ENCODE assay signal across 8 cellular contexts in genomic region chr19:44212865-44213346, GRCh38. TPM values are rescaled to one million over a fixed set of nuclear protein-coding genes. Genes with fewer than 3 reads are reported as not detected.
A peak's percentile ranks its signal among the peaks of the same experiment; 100 is the strongest.
DNase-seq lines count a peak whose midpoint lies in the region; ATAC-seq and TF ChIP-seq lines count a peak whose summit lies in the region.

No MANE protein-coding gene starts in this region.

- intact Hi-C loops in dorsolateral prefrontal cortex (cut with DNase I), result loop anchor here in 1 of 2 donors (2.0 kb wide), 3 partner anchors 92 to 288 kb away; partner anchors contain the start of genes ZNF112, ZNF180 and ZNF235
- intact Hi-C loops in upper lobe of right lung (cut with DNase I), result no loop called here

- H2BK120ac ChIP-seq in mesendoderm (ENCODE audit: low read depth, low read length), result no peak overlapping the region

- peak overlapping the region; percentile 90 for H3K27ac ChIP-seq in HEK293 (ENCODE audit: extremely low read depth, low read depth, low read length)
- H3K27ac ChIP-seq in Peyer's patch, result peak overlapping the region; percentile 77 to 86 (median 80)
- H3K27ac ChIP-seq in dorsolateral prefrontal cortex, result peak overlapping the region in 58 of 59 donors; percentile 11 to 96 (median 88)
- no peak overlapping the region for H3K27ac ChIP-seq in mesendoderm (ENCODE audit: low read depth, low read length)
- H3K27ac ChIP-seq in upper lobe of right lung, result peak overlapping the region; percentile 85

- peak overlapping the region; percentile 31 for H3K4ac ChIP-seq in mesendoderm (ENCODE audit: low read depth, low read length)

- peak; percentile 14 for DNase-seq in DMS 273 treated with DMSO at 0.1 percent for 48 hours (lab: John Stamatoyannopoulos, UW)
- DNase-seq in Peyer's patch, result no peak
- peak in 2 of 10 donors; percentile 10 to 15 for DNase-seq in dorsolateral prefrontal cortex
- DNase-seq in mesendoderm, result peak; percentile 47
- DNase-seq in upper lobe of right lung, result no peak
- DNase-seq in central memory CD4-positive, alpha-beta T cell, result no peak
- DNase-seq in stimulated activated CD4-positive, alpha-beta T cell treated with anti-CD3 and anti-CD28 coated beads, Interleukin-2, amount 100 ng/mL, for 48 hours, result no peak

- peaks cover 3% of the 10 kb centered on the region for H3K79me1 ChIP-seq in mesendoderm (ENCODE audit: low read length)

- H4K8ac ChIP-seq in mesendoderm (ENCODE audit: low read depth, low read length), result no peak overlapping the region

- H2AK5ac ChIP-seq in mesendoderm (ENCODE audit: low read length), result no peak overlapping the region

- no peak for TF ChIP-seq POLR2A in Peyer's patch (IDR thresholded peaks at IDR 0.05)

- H3K4me3 ChIP-seq in HEK293 (ENCODE audit: low read depth, low read length) (peak overlapping the region; percentile 64), Peyer's patch (peak overlapping the region; percentile 57 to 92 (median 72)), dorsolateral prefrontal cortex (peak overlapping the region; percentile 68 to 100 (median 90)), mesendoderm (ENCODE audit: low read length) (peak overlapping the region; percentile 69), upper lobe of right lung (peak overlapping the region; percentile 90)

- H3K36me3 ChIP-seq in HEK293 (ENCODE audit: control insufficient read depth in 2 of 2, insufficient read depth in 1 of 2, low read length in 2 of 2), result peaks cover 26 to 69% of the 10 kb centered on the region in 2 experiments
- peaks cover 0 to 31% (median 0%) of the 10 kb centered on the region in 3 donors for H3K36me3 ChIP-seq in Peyer's patch
- H3K36me3 ChIP-seq in mesendoderm (ENCODE audit: control insufficient read depth, insufficient read depth, low read length), result peaks cover 2% of the 10 kb centered on the region
- peaks cover 22% of the 10 kb centered on the region for H3K36me3 ChIP-seq in upper lobe of right lung

- peak overlapping the region; percentile 92 for H3K18ac ChIP-seq in mesendoderm (ENCODE audit: low read length)

- no peaks in the 10 kb centered on the region for H3K79me2 ChIP-seq in mesendoderm (ENCODE audit: control insufficient read depth, insufficient read depth, low read length)

- no peak overlapping the region for H2BK5ac ChIP-seq in mesendoderm (ENCODE audit: low read length)

- POLR2A ChIA-PET in HEK293 (lab: Yijun Ruan, JAX), result interaction anchor here (0.5 to 4.5 kb wide), 46 partner anchors 11 to 1452 kb away, joined by 3 to 143 read pairs (median 6); partner anchors contain the start of genes IRGQ, PLAUR, ZNF112 and ZNF180

- H3K9me3 ChIP-seq in HEK293 (ENCODE audit: control insufficient read depth, insufficient read depth, low read depth, low read length), result peaks cover 24% of the 10 kb centered on the region
- no peaks in the 10 kb centered on the region for H3K9me3 ChIP-seq in Peyer's patch
- H3K9me3 ChIP-seq in upper lobe of right lung, result no peaks in the 10 kb centered on the region

- peak overlapping the region; percentile 76 for H3K56ac ChIP-seq in mesendoderm (ENCODE audit: low read length)

- TF ChIP-seq CTCF in HEK293 (tag by site-specific recombination; IDR thresholded peaks at IDR 0.05) (no peak), Peyer's patch (IDR thresholded peaks at IDR 0.05) (no peak), dorsolateral prefrontal cortex (IDR thresholded peaks at IDR 0.05 in 54 of 56, conservative IDR thresholded peaks at IDR 0.05 in 2 of 56; ENCODE audit: low read depth in 1 of 56, partially characterized antibody in 56 of 56) (no peak), upper lobe of right lung (IDR thresholded peaks at IDR 0.05) (no peak)

- H3K4me2 ChIP-seq in mesendoderm (ENCODE audit: low read length), result peak overlapping the region; percentile 46

- no peak overlapping the region for H4K5ac ChIP-seq in mesendoderm (ENCODE audit: low read length)

- H2BK15ac ChIP-seq in mesendoderm (replicated peaks; ENCODE audit: low read depth), result no peak overlapping the region

- H3K27me3 ChIP-seq in Peyer's patch, result no peaks in the 10 kb centered on the region
- no peaks in the 10 kb centered on the region for H3K27me3 ChIP-seq in dorsolateral prefrontal cortex
- no peaks in the 10 kb centered on the region for H3K27me3 ChIP-seq in mesendoderm (ENCODE audit: insufficient read depth, low read length, poor library complexity)
- no peaks in the 10 kb centered on the region for H3K27me3 ChIP-seq in upper lobe of right lung

- H3K9ac ChIP-seq in mesendoderm (ENCODE audit: low read length), result peak overlapping the region; percentile 62

- H3K4me1 ChIP-seq in HEK293 (ENCODE audit: control insufficient read depth, insufficient read depth, low read length) (peaks cover 36% of the 10 kb centered on the region), Peyer's patch (peaks cover 0 to 9% (median 0%) of the 10 kb centered on the region in 4 donors), mesendoderm (ENCODE audit: control insufficient read depth, low read depth, low read length) (no peaks in the 10 kb centered on the region), upper lobe of right lung (peaks cover 8% of the 10 kb centered on the region)

- no CpG with 5 or more reads among the region's 15 CpGs for WGBS in mesendoderm (ENCODE audit: extremely low coverage, insufficient coverage, low lambda C conversion rate)

- CTCF ChIA-PET in HEK293 (lab: Yijun Ruan, JAX), result interaction anchor here (0.6 to 1.6 kb wide), 7 partner anchors 13 to 278 kb away, joined by 3 to 5 read pairs (median 3); partner anchors contain the start of genes ZNF226 and ZNF45

- ATAC-seq in upper lobe of right lung, result no peak

- H3K23ac ChIP-seq in mesendoderm (ENCODE audit: low read length), result no peak overlapping the region

TF ChIP-seq in HEK293, 187 proteins besides CTCF, POLR2A, EP300 and RAD21:
- TF ChIP-seq ZNF658 (tag by site-specific recombination; IDR thresholded peaks at IDR 0.05), result no peak
- 0 out of 2 replicates have a peak, but pooled peaks have one; percentile 81 for TF ChIP-seq EGR2 (tag by site-specific recombination; IDR thresholded peaks at IDR 0.05; ENCODE audit: low read depth)
- TF ChIP-seq ZBTB48 (tag by site-specific recombination; IDR thresholded peaks at IDR 0.05), result no peak; the same call in 1 of the 2 replicates

RNA-seq across cellular contexts. Expression of gene ZNF227, which starts 0.6 kb away (rescaled TPM):
- total RNA-seq in Peyer's patch (10 to 100 TPM in 3 of 4 donors, 1 to 10 TPM in 1; 9.9 to 18.2 (median 14.2) TPM), dorsolateral prefrontal cortex (10 to 100 TPM; 23.1 to 58.1 (median 37.4) TPM), upper lobe of right lung (17.0 TPM)
- polyA plus RNA-seq in mesendoderm (2013, experiment 1 of 2), result 10.0 TPM
- polyA plus RNA-seq in mesendoderm (2013, experiment 2 of 2), result 9.6 TPM

RNA-seq across cellular contexts. Expression of gene ZNF233, which starts 46.8 kb away (rescaled TPM):
- total RNA-seq in Peyer's patch, result 1 to 10 TPM; 1.2 to 2.5 (median 1.6) TPM
- total RNA-seq in dorsolateral prefrontal cortex, result 10 to 100 TPM in 39 of 120 experiments, 1 to 10 TPM in 81; 2.8 to 18.0 (median 8.8) TPM
- polyA plus RNA-seq in mesendoderm (2013, experiment 1 of 2), result 1.1 TPM
- 1.2 TPM for polyA plus RNA-seq in mesendoderm (2013, experiment 2 of 2)
- total RNA-seq in upper lobe of right lung, result 0.29 TPM

RNA-seq across cellular contexts. Expression of gene ZNF226, which starts 48.0 kb away (rescaled TPM):
- total RNA-seq in Peyer's patch (10 to 100 TPM; 21.3 to 25.6 (median 23.2) TPM), dorsolateral prefrontal cortex (10 to 100 TPM; 33.2 to 72.4 (median 51.4) TPM), upper lobe of right lung (16.8 TPM)
- polyA plus RNA-seq in mesendoderm (2013, experiment 1 of 2), result 10.3 TPM
- 10.6 TPM for polyA plus RNA-seq in mesendoderm (2013, experiment 2 of 2)

Comparison
In these comparisons a context has a peak if more than half of its experiments do, and no peak if none do; other contexts are left out.
1. DNase-seq: peak in DMS 273 treated with DMSO at 0.1 percent for 48 hours (single experiment) and mesendoderm (single experiment); none in Peyer's patch (0 of 3), upper lobe of right lung (single experiment), central memory CD4-positive, alpha-beta T cell (single experiment) and stimulated activated CD4-positive, alpha-beta T cell treated with anti-CD3 and anti-CD28 coated beads, Interleukin-2, amount 100 ng/mL, for 48 hours (0 of 2).
2. Peak in every context shown above with its lines, with median percentiles within 50 percentile points of each other: H3K4me3 ChIP-seq.